Comparison of ENCODE assay signal across 13 cellular contexts in genomic region chr11:127926721-127927120, GRCh38.
"Had no signal": no experiment of that assay in that cellular context is flagged by ENCODE, and none has a peak within 500 bp of the region (broad histone marks: within the 10 kb centered on the region; RNA-seq: fewer than 3 reads in every experiment).

No MANE protein-coding gene starts in this region.

- H3K27me3 ChIP-seq: sigmoid colon had no signal

- DNase-seq: activated CD4-positive, alpha-beta memory T cell treated with anti-CD3 and anti-CD28 coated beads, Interleukin-2, amount 10 ng/mL, durations not matched to agents 7 days and 5 days; activated CD4-positive, alpha-beta T cell treated with anti-CD3 and anti-CD28 coated beads for 4 hours; activated effector memory CD4-positive, alpha-beta T cell treated with Interleukin-2 at 50 U/mL for 16 hours; activated T-cell treated with anti-CD3 and anti-CD28 coated beads, Interleukin-2, amount 50 U/mL, for 4 hours; midbrain; sigmoid colon; spleen had no signal

- H3K36me3 ChIP-seq: gastroesophageal sphincter, sigmoid colon, spleen had no signal

- FAIRE-seq: colon, endometrium had no signal

- H3K4me1 ChIP-seq: gastroesophageal sphincter, sigmoid colon, spleen had no signal

- H3K9me3 Mint-ChIP-seq: activated T-cell treated with anti-CD3 and anti-CD28 coated beads, Interleukin-2, amount 50 U/mL, for 4 hours had no signal

- H3K4me3 Mint-ChIP-seq: activated CD4-positive, alpha-beta memory T cell treated with anti-CD3 and anti-CD28 coated beads, Interleukin-2, amount 10 ng/mL, durations not matched to agents 7 days and 5 days; activated naive CD4-positive, alpha-beta T cell treated with anti-CD3 and anti-CD28 coated beads, Interleukin-2, amount 50 U/mL, for 24 hours; activated T-cell treated with anti-CD3 and anti-CD28 coated beads, Interleukin-2, amount 50 U/mL, for 4 hours; neural crest cell; WTC11 had no signal

- H3K9me3 ChIP-seq: gastroesophageal sphincter, sigmoid colon had no signal

- H3K4me3 ChIP-seq: gastroesophageal sphincter, sigmoid colon, spleen had no signal

- H3K27ac ChIP-seq: gastroesophageal sphincter, sigmoid colon, spleen had no signal

- H3K27ac Mint-ChIP-seq: activated CD4-positive, alpha-beta memory T cell treated with anti-CD3 and anti-CD28 coated beads, Interleukin-2, amount 10 ng/mL, durations not matched to agents 7 days and 5 days; activated naive CD4-positive, alpha-beta T cell treated with anti-CD3 and anti-CD28 coated beads, Interleukin-2, amount 50 U/mL, for 24 hours; WTC11 had no signal

- ATAC-seq: activated T-cell treated with anti-CD3 and anti-CD28 coated beads, Interleukin-2, amount 50 U/mL, for 4 hours; gastroesophageal sphincter; WTC11 had no signal

- H3K4me1 Mint-ChIP-seq: activated CD4-positive, alpha-beta memory T cell treated with anti-CD3 and anti-CD28 coated beads, Interleukin-2, amount 10 ng/mL, durations not matched to agents 7 days and 5 days; activated naive CD4-positive, alpha-beta T cell treated with anti-CD3 and anti-CD28 coated beads, Interleukin-2, amount 50 U/mL, for 24 hours; WTC11 had no signal

- H3K36me3 Mint-ChIP-seq: activated naive CD4-positive, alpha-beta T cell treated with anti-CD3 and anti-CD28 coated beads, Interleukin-2, amount 50 U/mL, for 24 hours; WTC11 had no signal
